ENCODE assay signal across 11 cellular contexts in genomic region chr9:24479266-24479665, GRCh38.
"Had no signal": no experiment of that assay in that cellular context is flagged by ENCODE, and none has a peak within 500 bp of the region (broad histone marks: within the 10 kb centered on the region; RNA-seq: fewer than 3 reads in every experiment).

No MANE protein-coding gene starts in this region.

- ATAC-seq: stimulated activated memory B cell treated with anti-CD40 and anti-IgM and Interleukin-4, amounts not matched to agents 10 μg/mL and 1 μg/mL and 100 μg/mL, for 72 hours had no signal

- H3K4me3 Mint-ChIP-seq: activated CD4-positive, alpha-beta T cell treated with anti-CD3 and anti-CD28 coated beads, Interleukin-2, amount 10 ng/mL, durations not matched to agents 24 days and 14 days; activated naive CD8-positive, alpha-beta T cell; stimulated activated memory B cell treated with anti-CD40 and anti-IgM and Interleukin-4, amounts not matched to agents 10 μg/mL and 1 μg/mL and 100 μg/mL, for 72 hours had no signal

- H3K27me3 Mint-ChIP-seq: activated CD4-positive, alpha-beta T cell treated with anti-CD3 and anti-CD28 coated beads, Interleukin-2, amount 10 ng/mL, durations not matched to agents 24 days and 14 days; activated naive CD8-positive, alpha-beta T cell; stimulated activated memory B cell treated with anti-CD40 and anti-IgM and Interleukin-4, amounts not matched to agents 10 μg/mL and 1 μg/mL and 100 μg/mL, for 72 hours had no signal

- H3K36me3 Mint-ChIP-seq: activated naive CD8-positive, alpha-beta T cell; stimulated activated memory B cell treated with anti-CD40 and anti-IgM and Interleukin-4, amounts not matched to agents 10 μg/mL and 1 μg/mL and 100 μg/mL, for 72 hours had no signal

- H3K79me2 ChIP-seq: parathyroid adenoma had no signal

- DNase-seq: activated CD4-positive, alpha-beta T cell treated with anti-CD3 and anti-CD28 coated beads, Interleukin-2, amount 10 ng/mL, durations not matched to agents 24 days and 14 days; activated CD4-positive, CD25-positive, alpha-beta regulatory T cell; activated CD8-positive, alpha-beta memory T cell treated with anti-CD3 and anti-CD28 coated beads, Interleukin-2, amount 50 U/mL, for 48 hours; activated gamma-delta T cell treated with Interleukin-2 at 50 U/mL for 16 hours; dermis blood vessel endothelial cell; kidney glomerular epithelial cell; stimulated activated CD4-positive, alpha-beta T cell treated with anti-CD3 and anti-CD28 coated beads, Interleukin-2, amount 100 ng/mL, for 48 hours; SW 1271 had no signal

- H3K9ac ChIP-seq: parathyroid adenoma had no signal

- H3K4me1 ChIP-seq: parathyroid adenoma had no signal

- H3K4me1 Mint-ChIP-seq: activated CD4-positive, alpha-beta T cell treated with anti-CD3 and anti-CD28 coated beads, Interleukin-2, amount 10 ng/mL, durations not matched to agents 24 days and 14 days; stimulated activated memory B cell treated with anti-CD40 and anti-IgM and Interleukin-4, amounts not matched to agents 10 μg/mL and 1 μg/mL and 100 μg/mL, for 72 hours had no signal

- H3K27ac Mint-ChIP-seq: activated CD4-positive, alpha-beta T cell treated with anti-CD3 and anti-CD28 coated beads, Interleukin-2, amount 10 ng/mL, durations not matched to agents 24 days and 14 days; activated naive CD8-positive, alpha-beta T cell; stimulated activated memory B cell treated with anti-CD40 and anti-IgM and Interleukin-4, amounts not matched to agents 10 μg/mL and 1 μg/mL and 100 μg/mL, for 72 hours had no signal

- H3K27ac ChIP-seq: parathyroid adenoma had no signal

- H2AFZ ChIP-seq: parathyroid adenoma had no signal
